Comparison of ENCODE assay signal across 17 cellular contexts in genomic region chr1:17676387-17677060, GRCh38.
A peak's percentile ranks its signal among the peaks of the same experiment; 100 is the strongest.
DNase-seq lines count a peak whose midpoint lies in the region; ATAC-seq and TF ChIP-seq lines count a peak whose summit lies in the region.
"Had no signal": no experiment of that assay in that cellular context is flagged by ENCODE, and none has a peak within 500 bp of the region (broad histone marks: within the 10 kb centered on the region; RNA-seq: fewer than 3 reads in every experiment).

No MANE protein-coding gene starts in this region.

- peak; percentile 19 for DNase-seq in A673 (ENCODE audit: low spot score)
- peak; percentile 21 for DNase-seq in EL
- DNase-seq in RKO (ENCODE audit: low spot score) = peak; percentile 7
- peak; percentile 56 for DNase-seq in foreskin melanocyte
- DNase-seq in SIG-M5 (lab: John Stamatoyannopoulos, UW) = no peak
- no peak for DNase-seq in caudate nucleus (lab: John Stamatoyannopoulos, UW)
- no peak for DNase-seq in medulla oblongata (ENCODE audit: extremely low spot score)
- DNase-seq: Calu3; CD4-positive, alpha-beta T cell; DMS79; Kasumi-1; NCI-H1092; NCI-H1694 treated with DMSO at 0.1 percent for 48 hours; NCI-H774; Right ventricle myocardium superior had no signal

- no peak overlapping the region for H3K4me3 ChIP-seq in A673 (ENCODE audit: low read depth, low read length, poor library complexity, severe bottlenecking)
- H3K4me3 ChIP-seq: HAP-1 had no signal

- TF ChIP-seq CTCF in A673 (conservative IDR thresholded peaks at IDR 0.05; ENCODE audit: low read depth, low read length) = no peak

- H3K27ac ChIP-seq in A673 (ENCODE audit: low read depth, low read length, poor library complexity, severe bottlenecking) (no peak overlapping the region), caudate nucleus (ENCODE audit: low read depth, low read length) (no peak overlapping the region)

- CTCF ChIA-PET in A673 (lab: Charles Lee) = no interaction called here

- H3K4me1 ChIP-seq in A673 (ENCODE audit: insufficient read depth, low read length, poor library complexity, severe bottlenecking) = peaks cover 15% of the 10 kb centered on the region
- H3K4me1 ChIP-seq: HAP-1 had no signal

- BruUV-seq in A673 (replicated peaks; lab: Mats Ljungman, UMichigan) = no TSS peak

- no peaks in the 10 kb centered on the region for H3K27me3 ChIP-seq in A673 (replicated peaks; ENCODE audit: insufficient read depth, low read depth, low read length, poor library complexity)

- no peaks in the 10 kb centered on the region for H3K36me3 ChIP-seq in A673 (ENCODE audit: insufficient read depth, low read length, poor library complexity, severe bottlenecking)
- H3K36me3 ChIP-seq: HAP-1 had no signal

- intact Hi-C loops in A673 (cut with micrococcal nuclease; ENCODE audit: unreplicated experiment) = no loop called here

- POLR2A ChIA-PET in A673 (lab: Charles Lee; ENCODE audit: low non-redundant PET) = interaction anchor here (0.5 kb wide), 1 partner anchor 13 kb away, joined by 11 read pairs; no protein-coding TSS in a partner anchor

- no peak for ATAC-seq in GM18861 (IDR thresholded peaks at IDR 0.05; ENCODE audit: unreplicated experiment)

- H3K9me3 ChIP-seq in A673 (ENCODE audit: low read depth, low read length, poor library complexity, severe bottlenecking) = no peaks in the 10 kb centered on the region
- H3K9me3 ChIP-seq: HAP-1 had no signal

Comparison
In these comparisons a context has a peak if more than half of its experiments do, and no peak if none do; other contexts are left out.
1. DNase-seq: peak in A673 (single experiment), EL (single experiment), RKO (single experiment) and foreskin melanocyte (single experiment); none in SIG-M5 (single experiment), caudate nucleus (0 of 61) and medulla oblongata (single experiment).